Comparison of ENCODE assay signal across 8 cellular contexts in genomic region chr18:3594760-3595241, GRCh38.
DNase-seq lines count a peak whose midpoint lies in the region; ATAC-seq and TF ChIP-seq lines count a peak whose summit lies in the region.

No MANE protein-coding gene starts in this region.

- H3K4me1 ChIP-seq in left lung, result peaks cover 36 to 60% of the 10 kb centered on the region in 2 donors

- H3K36me3 ChIP-seq in left lung, result peaks cover 0 to 5% of the 10 kb centered on the region in 2 donors

- ATAC-seq in left lung (peak; percentile 12), HG03342 (IDR thresholded peaks at IDR 0.05; ENCODE audit: unreplicated experiment) (no peak)

- peak overlapping the region; percentile 44 to 71 for H3K4me3 ChIP-seq in cardiac fibroblast (replicated peaks in 1 of 2; ENCODE audit: low read depth in 2 of 2, low read length in 2 of 2)
- H3K4me3 ChIP-seq in left lung, result peak overlapping the region; percentile 32 to 52

- peak overlapping the region; percentile 97 for H3K27ac ChIP-seq in left lung
- H3K27ac ChIP-seq in substantia nigra (ENCODE audit: low read depth, low read length, poor library complexity, severe bottlenecking), result peak overlapping the region; percentile 90

- peak in 2 of 3 experiments; percentile 32 to 55 for DNase-seq in NCI-H1417 (lab: John Stamatoyannopoulos, UW)
- no peak for DNase-seq in NCI-H1417 treated with DMSO at 0.1 percent for 48 hours (lab: John Stamatoyannopoulos, UW)
- peak; percentile 42 for DNase-seq in RKO (ENCODE audit: low spot score)
- DNase-seq in cardiac fibroblast (ENCODE audit: low read depth in 2 of 2), result peak; percentile 62 to 78
- DNase-seq in left lung, result no peak
- peak in 15 of 49 donors; percentile 16 to 64 (median 42) for DNase-seq in substantia nigra (lab: John Stamatoyannopoulos, UW)
- no peak for DNase-seq in NCI-H1694 (lab: John Stamatoyannopoulos, UW)

- no peaks in the 10 kb centered on the region for H3K9me3 ChIP-seq in left lung

- intact Hi-C loops in left lung (cut with DNase I), result loop anchor here in 1 of 2 donors (5.0 to 10.0 kb wide), 2 partner anchors 142 to 310 kb away; partner anchors contain the start of gene TGIF1

- TF ChIP-seq CTCF in cardiac fibroblast (IDR thresholded peaks at IDR 0.05; ENCODE audit: low read depth, low read length), result no peak
- no peak for TF ChIP-seq CTCF in left lung (IDR thresholded peaks at IDR 0.05)

- H3K27me3 ChIP-seq in left lung, result no peaks in the 10 kb centered on the region

Comparison
In these comparisons a context has a peak if more than half of its experiments do, and no peak if none do; other contexts are left out.
1. DNase-seq: peak in NCI-H1417 (2 of 3), RKO (single experiment) and cardiac fibroblast (2 of 2); none in NCI-H1417 treated with DMSO at 0.1 percent for 48 hours (single experiment), left lung (0 of 2) and NCI-H1694 (single experiment).